1 cellular context compared by ENCODE assay signal in the genomic region with DNA sequence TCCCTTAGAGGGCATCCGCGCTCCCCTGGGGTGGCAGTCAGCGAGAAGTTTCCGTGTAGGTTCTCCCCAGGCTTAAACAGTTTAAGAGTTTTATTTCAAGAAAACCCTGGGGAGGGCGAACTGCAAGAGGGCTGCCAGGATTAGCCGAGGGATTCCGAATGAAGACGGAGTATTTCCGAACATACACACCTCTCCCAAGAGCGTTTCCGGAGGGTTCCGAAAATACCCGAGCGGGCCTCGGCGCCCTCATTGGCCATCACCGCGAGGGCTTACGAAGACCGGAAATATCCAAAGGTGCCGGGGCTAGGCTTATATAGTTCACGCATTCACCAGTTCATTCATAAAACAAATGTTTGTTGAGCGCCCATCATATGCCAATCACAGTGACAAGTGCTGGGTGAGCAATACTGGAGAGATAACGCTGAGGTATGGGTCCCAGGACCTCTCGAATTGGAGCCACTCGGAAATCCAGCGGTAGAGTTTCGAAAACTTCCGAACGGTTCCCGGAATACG.
A peak's percentile ranks its signal among the peaks of the same experiment; 100 is the strongest.
TF ChIP-seq lines count a peak whose summit lies in the region.

No MANE protein-coding gene starts in this region.

TF ChIP-seq in HepG2, 621 proteins besides CTCF, POLR2A, EP300 and RAD21 (continues in another document):
- peak; percentile 99 for TF ChIP-seq ZSCAN29 (CRISPR knock-in tag; conservative IDR thresholded peaks at IDR 0.05)
- TF ChIP-seq PHF21A (CRISPR knock-in tag; IDR thresholded peaks at IDR 0.05), result peak; percentile 83; the same call in 1 of the 2 replicates
- no peak for TF ChIP-seq IKZF1 (IDR thresholded peaks at IDR 0.05)
- TF ChIP-seq ETV5 (CRISPR knock-in tag; IDR thresholded peaks at IDR 0.05; ENCODE audit: borderline replicate concordance), result peak; percentile 29; the same call in 1 of the 2 replicates
- no peak for TF ChIP-seq ZBTB37 (CRISPR knock-in tag; IDR thresholded peaks at IDR 0.05)
- TF ChIP-seq POLR2AphosphoS5 (IDR thresholded peaks at IDR 0.05; ENCODE audit: low read depth, low read length), result peak; percentile 52
- TF ChIP-seq, protein P1, sequence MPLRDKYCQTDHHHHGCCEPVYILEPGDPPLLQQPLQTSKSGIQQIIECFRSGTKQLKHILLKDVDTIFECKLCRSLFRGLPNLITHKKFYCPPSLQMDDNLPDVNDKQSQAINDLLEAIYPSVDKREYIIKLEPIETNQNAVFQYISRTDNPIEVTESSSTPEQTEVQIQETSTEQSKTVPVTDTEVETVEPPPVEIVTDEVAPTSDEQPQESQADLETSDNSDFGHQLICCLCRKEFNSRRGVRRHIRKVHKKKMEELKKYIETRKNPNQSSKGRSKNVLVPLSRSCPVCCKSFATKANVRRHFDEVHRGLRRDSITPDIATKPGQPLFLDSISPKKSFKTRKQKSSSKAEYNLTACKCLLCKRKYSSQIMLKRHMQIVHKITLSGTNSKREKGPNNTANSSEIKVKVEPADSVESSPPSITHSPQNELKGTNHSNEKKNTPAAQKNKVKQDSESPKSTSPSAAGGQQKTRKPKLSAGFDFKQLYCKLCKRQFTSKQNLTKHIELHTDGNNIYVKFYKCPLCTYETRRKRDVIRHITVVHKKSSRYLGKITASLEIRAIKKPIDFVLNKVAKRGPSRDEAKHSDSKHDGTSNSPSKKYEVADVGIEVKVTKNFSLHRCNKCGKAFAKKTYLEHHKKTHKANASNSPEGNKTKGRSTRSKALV (CRISPR knock-in tag; IDR thresholded peaks at IDR 0.05), result 0 out of 2 replicates have a peak, but pooled peaks have one; percentile 40
- TF ChIP-seq ASH2L (IDR thresholded peaks at IDR 0.05; ENCODE audit: insufficient read length, low read depth, low read length), result peak; percentile 68
- TF ChIP-seq, protein P2, sequence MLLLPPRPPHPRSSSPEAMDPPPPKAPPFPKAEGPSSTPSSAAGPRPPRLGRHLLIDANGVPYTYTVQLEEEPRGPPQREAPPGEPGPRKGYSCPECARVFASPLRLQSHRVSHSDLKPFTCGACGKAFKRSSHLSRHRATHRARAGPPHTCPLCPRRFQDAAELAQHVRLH (CRISPR knock-in tag; IDR thresholded peaks at IDR 0.05; ENCODE audit: borderline replicate concordance, low read depth), result peak; percentile 19; the same call in 1 of the 2 replicates
- TF ChIP-seq ZNF605 (CRISPR knock-in tag; IDR thresholded peaks at IDR 0.05), result peak; percentile 52; the same call in 1 of the 2 replicates
- no peak for TF ChIP-seq JUND (CRISPR knock-in tag; IDR thresholded peaks at IDR 0.05)
- 0 out of 2 replicates have a peak, but pooled peaks have one; percentile 6 for TF ChIP-seq ZNF652 (CRISPR knock-in tag; IDR thresholded peaks at IDR 0.05; ENCODE audit: borderline replicate concordance, low read depth)
- TF ChIP-seq PRDM10 (CRISPR knock-in tag; IDR thresholded peaks at IDR 0.05; ENCODE audit: low read depth), result 0 out of 2 replicates have a peak, but pooled peaks have one; percentile 8
- no peak for TF ChIP-seq ZNF772 (CRISPR knock-in tag; IDR thresholded peaks at IDR 0.05)
- no peak for TF ChIP-seq ZNF451 (CRISPR knock-in tag; IDR thresholded peaks at IDR 0.05)
- TF ChIP-seq KDM5A (IDR thresholded peaks at IDR 0.05; ENCODE audit: borderline replicate concordance, low read length), result no peak; the same call in 1 of the 2 replicates
- no peak for TF ChIP-seq ZBTB33 (CRISPR knock-in tag; IDR thresholded peaks at IDR 0.05)
- no peak for TF ChIP-seq ZNF552 (CRISPR knock-in tag; IDR thresholded peaks at IDR 0.05; ENCODE audit: borderline replicate concordance)
- TF ChIP-seq ZNF746 (CRISPR knock-in tag; IDR thresholded peaks at IDR 0.05), result 0 out of 2 replicates have a peak, but pooled peaks have one; percentile 13
- TF ChIP-seq CCAR2 (optimal IDR thresholded peaks at IDR 0.05; ENCODE audit: low read depth, low read length), result no peak
- TF ChIP-seq FOXC1 (CRISPR knock-in tag; IDR thresholded peaks at IDR 0.05; ENCODE audit: borderline replicate concordance), result peak; percentile 18; the same call in 1 of the 2 replicates
- TF ChIP-seq ZNF83 (CRISPR knock-in tag; IDR thresholded peaks at IDR 0.05; ENCODE audit: borderline replicate concordance), result no peak
- TF ChIP-seq NBN (conservative IDR thresholded peaks at IDR 0.05), result no peak
- TF ChIP-seq, protein P3, sequence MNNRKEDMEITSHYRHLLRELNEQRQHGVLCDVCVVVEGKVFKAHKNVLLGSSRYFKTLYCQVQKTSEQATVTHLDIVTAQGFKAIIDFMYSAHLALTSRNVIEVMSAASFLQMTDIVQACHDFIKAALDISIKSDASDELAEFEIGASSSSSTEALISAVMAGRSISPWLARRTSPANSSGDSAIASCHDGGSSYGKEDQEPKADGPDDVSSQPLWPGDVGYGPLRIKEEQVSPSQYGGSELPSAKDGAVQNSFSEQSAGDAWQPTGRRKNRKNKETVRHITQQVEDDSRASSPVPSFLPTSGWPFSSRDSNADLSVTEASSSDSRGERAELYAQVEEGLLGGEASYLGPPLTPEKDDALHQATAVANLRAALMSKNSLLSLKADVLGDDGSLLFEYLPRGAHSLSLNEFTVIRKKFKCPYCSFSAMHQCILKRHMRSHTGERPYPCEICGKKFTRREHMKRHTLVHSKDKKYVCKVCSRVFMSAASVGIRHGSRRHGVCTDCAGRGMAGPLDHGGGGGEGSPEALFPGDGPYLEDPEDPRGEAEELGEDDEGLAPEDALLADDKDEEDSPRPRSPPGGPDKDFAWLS (CRISPR knock-in tag; IDR thresholded peaks at IDR 0.05; ENCODE audit: borderline replicate concordance), result no peak
- peak; percentile 41; the same call in 1 of the 2 replicates for TF ChIP-seq PHF20 (CRISPR knock-in tag; IDR thresholded peaks at IDR 0.05)
- no peak for TF ChIP-seq ZNF382 (CRISPR knock-in tag; IDR thresholded peaks at IDR 0.05; ENCODE audit: borderline replicate concordance)
- TF ChIP-seq, protein P4, sequence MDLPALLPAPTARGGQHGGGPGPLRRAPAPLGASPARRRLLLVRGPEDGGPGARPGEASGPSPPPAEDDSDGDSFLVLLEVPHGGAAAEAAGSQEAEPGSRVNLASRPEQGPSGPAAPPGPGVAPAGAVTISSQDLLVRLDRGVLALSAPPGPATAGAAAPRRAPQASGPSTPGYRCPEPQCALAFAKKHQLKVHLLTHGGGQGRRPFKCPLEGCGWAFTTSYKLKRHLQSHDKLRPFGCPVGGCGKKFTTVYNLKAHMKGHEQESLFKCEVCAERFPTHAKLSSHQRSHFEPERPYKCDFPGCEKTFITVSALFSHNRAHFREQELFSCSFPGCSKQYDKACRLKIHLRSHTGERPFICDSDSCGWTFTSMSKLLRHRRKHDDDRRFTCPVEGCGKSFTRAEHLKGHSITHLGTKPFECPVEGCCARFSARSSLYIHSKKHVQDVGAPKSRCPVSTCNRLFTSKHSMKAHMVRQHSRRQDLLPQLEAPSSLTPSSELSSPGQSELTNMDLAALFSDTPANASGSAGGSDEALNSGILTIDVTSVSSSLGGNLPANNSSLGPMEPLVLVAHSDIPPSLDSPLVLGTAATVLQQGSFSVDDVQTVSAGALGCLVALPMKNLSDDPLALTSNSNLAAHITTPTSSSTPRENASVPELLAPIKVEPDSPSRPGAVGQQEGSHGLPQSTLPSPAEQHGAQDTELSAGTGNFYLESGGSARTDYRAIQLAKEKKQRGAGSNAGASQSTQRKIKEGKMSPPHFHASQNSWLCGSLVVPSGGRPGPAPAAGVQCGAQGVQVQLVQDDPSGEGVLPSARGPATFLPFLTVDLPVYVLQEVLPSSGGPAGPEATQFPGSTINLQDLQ (CRISPR knock-in tag; IDR thresholded peaks at IDR 0.05), result peak; percentile 79; the same call in 1 of the 2 replicates
- TF ChIP-seq STAT5B (CRISPR knock-in tag; IDR thresholded peaks at IDR 0.05), result no peak
- TF ChIP-seq NFYC (CRISPR knock-in tag; IDR thresholded peaks at IDR 0.05), result peak; percentile 39
- TF ChIP-seq, protein P5, sequence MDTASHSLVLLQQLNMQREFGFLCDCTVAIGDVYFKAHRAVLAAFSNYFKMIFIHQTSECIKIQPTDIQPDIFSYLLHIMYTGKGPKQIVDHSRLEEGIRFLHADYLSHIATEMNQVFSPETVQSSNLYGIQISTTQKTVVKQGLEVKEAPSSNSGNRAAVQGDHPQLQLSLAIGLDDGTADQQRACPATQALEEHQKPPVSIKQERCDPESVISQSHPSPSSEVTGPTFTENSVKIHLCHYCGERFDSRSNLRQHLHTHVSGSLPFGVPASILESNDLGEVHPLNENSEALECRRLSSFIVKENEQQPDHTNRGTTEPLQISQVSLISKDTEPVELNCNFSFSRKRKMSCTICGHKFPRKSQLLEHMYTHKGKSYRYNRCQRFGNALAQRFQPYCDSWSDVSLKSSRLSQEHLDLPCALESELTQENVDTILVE (CRISPR knock-in tag; IDR thresholded peaks at IDR 0.05), result no peak
- 0 out of 2 replicates have a peak, but pooled peaks have one; percentile 18 for TF ChIP-seq TOPORS (CRISPR knock-in tag; IDR thresholded peaks at IDR 0.05)
- TF ChIP-seq NFYB (CRISPR knock-in tag; IDR thresholded peaks at IDR 0.05), result peak; percentile 71
- TF ChIP-seq, protein P6, sequence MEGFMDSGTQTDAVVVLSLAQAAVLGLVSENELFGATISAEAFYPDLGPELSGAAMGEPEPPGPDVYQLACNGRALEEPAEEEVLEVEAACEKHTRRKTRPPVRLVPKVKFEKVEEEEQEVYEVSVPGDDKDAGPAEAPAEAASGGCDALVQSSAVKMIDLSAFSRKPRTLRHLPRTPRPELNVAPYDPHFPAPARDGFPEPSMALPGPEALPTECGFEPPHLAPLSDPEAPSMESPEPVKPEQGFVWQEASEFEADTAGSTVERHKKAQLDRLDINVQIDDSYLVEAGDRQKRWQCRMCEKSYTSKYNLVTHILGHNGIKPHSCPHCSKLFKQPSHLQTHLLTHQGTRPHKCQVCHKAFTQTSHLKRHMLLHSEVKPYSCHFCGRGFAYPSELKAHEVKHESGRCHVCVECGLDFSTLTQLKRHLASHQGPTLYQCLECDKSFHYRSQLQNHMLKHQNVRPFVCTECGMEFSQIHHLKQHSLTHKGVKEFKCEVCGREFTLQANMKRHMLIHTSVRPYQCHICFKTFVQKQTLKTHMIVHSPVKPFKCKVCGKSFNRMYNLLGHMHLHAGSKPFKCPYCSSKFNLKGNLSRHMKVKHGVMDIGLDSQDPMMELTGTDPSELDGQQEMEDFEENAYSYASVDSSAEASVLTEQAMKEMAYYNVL (CRISPR knock-in tag; IDR thresholded peaks at IDR 0.05; ENCODE audit: borderline replicate concordance), result 0 out of 2 replicates have a peak, but pooled peaks have one; percentile 0
- TF ChIP-seq ZNF558 (CRISPR knock-in tag; IDR thresholded peaks at IDR 0.05; ENCODE audit: borderline replicate concordance), result peak; percentile 49; the same call in 1 of the 2 replicates
- TF ChIP-seq ZNF430 (CRISPR knock-in tag; IDR thresholded peaks at IDR 0.05), result peak; percentile 73
- no peak for TF ChIP-seq ZFP37 (CRISPR knock-in tag; IDR thresholded peaks at IDR 0.05; ENCODE audit: borderline replicate concordance)
- no peak for TF ChIP-seq NAIF1 (CRISPR knock-in tag; IDR thresholded peaks at IDR 0.05; ENCODE audit: borderline replicate concordance)
- peak; percentile 76; the same call in 1 of the 2 replicates for TF ChIP-seq DNMT3B (CRISPR knock-in tag; conservative IDR thresholded peaks at IDR 0.05)
- TF ChIP-seq ZNF589 (CRISPR knock-in tag; conservative IDR thresholded peaks at IDR 0.05), result no peak
- TF ChIP-seq MAX (IDR thresholded peaks at IDR 0.05), result peak; percentile 45; the same call in 1 of the 2 replicates
- TF ChIP-seq HOXA5 (CRISPR knock-in tag; IDR thresholded peaks at IDR 0.05), result 0 out of 2 replicates have a peak, but pooled peaks have one; percentile 13
- TF ChIP-seq EHMT2 (IDR thresholded peaks at IDR 0.05; ENCODE audit: borderline replicate concordance, low read depth, low read length), result no peak
